ENCODE assay signal across 9 cellular contexts in genomic region chr13:101155920-101156319, GRCh38.
DNase-seq lines count a peak whose midpoint lies in the region; ATAC-seq and TF ChIP-seq lines count a peak whose summit lies in the region.
"Had no signal": no experiment of that assay in that cellular context is flagged by ENCODE, and none has a peak within 500 bp of the region (broad histone marks: within the 10 kb centered on the region; RNA-seq: fewer than 3 reads in every experiment).

No MANE protein-coding gene starts in this region.

- ATAC-seq in GM19035 (IDR thresholded peaks at IDR 0.05; ENCODE audit: unreplicated experiment), result peak; percentile 51
- ATAC-seq in Panc1, result no peak
- ATAC-seq in gastrocnemius medialis, result no peak
- ATAC-seq in HG02884 (IDR thresholded peaks at IDR 0.05; ENCODE audit: unreplicated experiment), result no peak
- no peak for ATAC-seq in GM18873 (IDR thresholded peaks at IDR 0.05; ENCODE audit: low FRiP score, unreplicated experiment)

- POLR2A ChIA-PET in Panc1 (lab: Charles Lee), result no interaction called here

- H3K27ac ChIP-seq in Panc1 (ENCODE audit: low read length) (no peak overlapping the region), gastrocnemius medialis (no peak overlapping the region)

- H3K4me3 ChIP-seq in Panc1 (ENCODE audit: low read depth in 2 of 2, low read length in 2 of 2) (no peak overlapping the region), foreskin fibroblast (ENCODE audit: low read depth in 1 of 2, low read length in 2 of 2) (no peak overlapping the region), gastrocnemius medialis (no peak overlapping the region)

- H3K4me1 ChIP-seq in Panc1 (ENCODE audit: control insufficient read depth, insufficient read depth, low read length) (no peaks in the 10 kb centered on the region), gastrocnemius medialis (no peaks in the 10 kb centered on the region)

- BruUV-seq in Panc1 (replicated peaks; lab: Mats Ljungman, UMichigan), result no TSS peak

- peak; percentile 14 for DNase-seq in AG20443 (ENCODE audit: low spot score)
- no peak for DNase-seq in Panc1 (ENCODE audit: low read depth, low spot score)
- peak in 1 of 2 donors; percentile 40 for DNase-seq in foreskin fibroblast
- no peak for DNase-seq in gastrocnemius medialis
- no peak for DNase-seq in GM19238 (ENCODE audit: insufficient read length, low spot score)
- DNase-seq: NCI-H1436 had no signal

- intact Hi-C loops in Panc1 (cut with micrococcal nuclease; ENCODE audit: unreplicated experiment), result no loop called here
- intact Hi-C loops in gastrocnemius medialis (cut with DNase I; ENCODE audit: low total_unique reads), result loop anchor here (10.0 kb wide), 1 partner anchor 1399 kb away; no protein-coding TSS in a partner anchor

- H3K36me3 ChIP-seq in Panc1 (ENCODE audit: control insufficient read depth, insufficient read depth, low read length), result no peaks in the 10 kb centered on the region
- H3K36me3 ChIP-seq in gastrocnemius medialis, result no peaks in the 10 kb centered on the region

- no peaks in the 10 kb centered on the region for H3K9me3 ChIP-seq in Panc1 (ENCODE audit: control insufficient read depth, insufficient read depth, low read depth, low read length)
- no peaks in the 10 kb centered on the region for H3K9me3 ChIP-seq in gastrocnemius medialis

- TF ChIP-seq CTCF in Panc1 (IDR thresholded peaks at IDR 0.05), result peak; percentile 48; the same call in 1 of the 2 replicates
- TF ChIP-seq CTCF in foreskin fibroblast (IDR thresholded peaks at IDR 0.05; ENCODE audit: low read depth, low read length), result peak; percentile 44
- no peak for TF ChIP-seq CTCF in gastrocnemius medialis (IDR thresholded peaks at IDR 0.05 in 4 of 5, conservative IDR thresholded peaks at IDR 0.05 in 1 of 5)

- TF ChIP-seq POLR2A in gastrocnemius medialis (IDR thresholded peaks at IDR 0.05), result no peak

- CTCF ChIA-PET in Panc1 (lab: Charles Lee), result interaction anchor here (0.7 kb wide), 1 partner anchor 654 kb away, joined by 3 read pairs; no protein-coding TSS in a partner anchor

- no peaks in the 10 kb centered on the region for H3K27me3 ChIP-seq in Panc1 (ENCODE audit: control insufficient read depth, insufficient read depth, low read length)
- H3K27me3 ChIP-seq in gastrocnemius medialis, result no peaks in the 10 kb centered on the region

- in situ Hi-C loops in Panc1 (cut with HindIII; ENCODE audit: low pct_unique_long_range_greater_than_20kb, low sequenced_read_pairs) (no loop called here), gastrocnemius medialis (cut with MboI; ENCODE audit: low sequenced_read_pairs in 4 of 4) (no loop called here)

Comparison
In these comparisons a context has a peak if more than half of its experiments do, and no peak if none do; other contexts are left out.
1. CTCF ChIP-seq: peak in Panc1 (single experiment) and foreskin fibroblast (single experiment); none in gastrocnemius medialis (0 of 5).